In the genomic region with DNA sequence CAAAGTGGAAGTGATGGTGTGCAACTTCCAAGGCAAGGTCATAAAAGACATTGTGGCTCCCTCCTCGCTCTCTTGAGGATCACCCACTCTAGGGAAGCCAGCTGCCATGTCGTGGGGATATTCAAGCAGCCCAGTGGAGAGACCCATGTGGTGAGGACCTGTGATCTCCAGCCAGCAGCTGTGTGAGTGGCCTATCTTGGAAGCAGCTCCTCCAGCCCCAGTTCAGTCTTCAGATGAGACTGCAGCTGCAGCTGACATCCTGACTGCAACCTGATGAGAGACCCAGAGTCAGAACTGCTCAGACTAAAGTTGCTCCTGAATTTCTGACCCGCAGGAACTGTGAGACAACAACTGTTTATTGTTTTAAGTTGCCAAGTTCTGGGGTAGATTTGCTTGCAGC, we compare ENCODE assay signal across 21 cellular contexts.
"Had no signal": no experiment of that assay in that cellular context is flagged by ENCODE, and none has a peak within 500 bp of the region (broad histone marks: within the 10 kb centered on the region; RNA-seq: fewer than 3 reads in every experiment).

No MANE protein-coding gene starts in this region.

- H3K9ac ChIP-seq: neural progenitor cell, parathyroid adenoma had no signal

- H3K4me3 ChIP-seq: cardiac muscle cell, esophagus muscularis mucosa, heart right ventricle, left lung, neural progenitor cell, thoracic aorta, transverse colon, upper lobe of right lung had no signal

- H3K27me3 ChIP-seq: cardiac muscle cell, esophagus muscularis mucosa, heart right ventricle, left lung, neural progenitor cell, transverse colon, upper lobe of right lung had no signal

- H3K36me3 ChIP-seq: esophagus muscularis mucosa, neural progenitor cell, thoracic aorta, transverse colon, upper lobe of right lung had no signal

- ATAC-seq: heart right ventricle; left cardiac atrium; left lung; sciatic nerve; stimulated activated memory B cell treated with anti-CD40 and anti-IgM and Interleukin-4, amounts not matched to agents 10 μg/mL and 1 μg/mL and 100 μg/mL, for 72 hours; stimulated activated naive CD8-positive, alpha-beta T cell treated with anti-CD3 and anti-CD28 coated beads, Interleukin-15, Interleukin-2, amounts not matched to agents 100 U/mL and 50 U/mL, for 24 hours; upper lobe of right lung had no signal

- DNase-seq: cortex of kidney; effector CD4-positive, alpha-beta T cell; foreskin melanocyte; glutamatergic neuron; heart right ventricle; hippocampal formation; left cardiac atrium; left lung; mesenchymal stem cell; midbrain; stimulated activated CD4-positive, alpha-beta T cell treated with anti-CD3 and anti-CD28 coated beads, Interleukin-4, amount 100 ng/mL, for 4 hours; stimulated activated naive CD8-positive, alpha-beta T cell treated with anti-CD3 and anti-CD28 coated beads, Interleukin-15, Interleukin-2, amounts not matched to agents 100 U/mL and 50 U/mL, for 24 hours; transverse colon; upper lobe of right lung had no signal

- H3K27ac ChIP-seq: cardiac muscle cell, esophagus muscularis mucosa, heart right ventricle, left lung, neural progenitor cell, parathyroid adenoma, transverse colon, upper lobe of right lung had no signal

- H3K4me1 ChIP-seq: neural progenitor cell had no signal

- H3K9me3 ChIP-seq: esophagus muscularis mucosa, thoracic aorta, transverse colon, upper lobe of right lung had no signal

- H3K4me2 ChIP-seq: neural progenitor cell had no signal
